Comparison of ENCODE assay signal across 24 cellular contexts in genomic region chr2:127056086-127056485, GRCh38. TPM values are rescaled to one million over a fixed set of nuclear protein-coding genes. Genes with fewer than 3 reads are reported as not detected.
DNase-seq lines count a peak whose midpoint lies in the region; ATAC-seq, FAIRE-seq and TF ChIP-seq lines count a peak whose summit lies in the region.
"Had no signal": no experiment of that assay in that cellular context is flagged by ENCODE, and none has a peak within 500 bp of the region (broad histone marks: within the 10 kb centered on the region; RNA-seq: fewer than 3 reads in every experiment).

No MANE protein-coding gene starts in this region.

- no peaks in the 10 kb centered on the region for H3K9me3 Mint-ChIP-seq in activated naive CD4-positive, alpha-beta T cell treated with anti-CD3 and anti-CD28 coated beads, Interleukin-2, amount 50 U/mL, for 72 hours
- H3K9me3 Mint-ChIP-seq in central memory CD8-positive, alpha-beta T cell, result no peaks in the 10 kb centered on the region
- no peaks in the 10 kb centered on the region for H3K9me3 Mint-ChIP-seq in neural progenitor cell
- no peaks in the 10 kb centered on the region for H3K9me3 Mint-ChIP-seq in stimulated activated naive B cell treated with anti-CD40 and anti-IgM and Interleukin-4, amounts not matched to agents 10 μg/mL and 1 μg/mL and 100 μg/mL, for 72 hours
- H3K9me3 Mint-ChIP-seq: CD4-positive, alpha-beta memory T cell had no signal

- H3K27ac Mint-ChIP-seq in activated naive CD4-positive, alpha-beta T cell treated with anti-CD3 and anti-CD28 coated beads, Interleukin-2, amount 50 U/mL, for 72 hours, result peak overlapping the region; percentile 0 to 59
- peak overlapping the region; percentile 53 for H3K27ac Mint-ChIP-seq in central memory CD8-positive, alpha-beta T cell (ENCODE audit: low read depth)
- no peak overlapping the region for H3K27ac Mint-ChIP-seq in neural progenitor cell
- H3K27ac Mint-ChIP-seq in stimulated activated naive B cell treated with anti-CD40 and anti-IgM and Interleukin-4, amounts not matched to agents 10 μg/mL and 1 μg/mL and 100 μg/mL, for 72 hours, result peak overlapping the region; percentile 37

- no peak overlapping the region for H3K27ac ChIP-seq in neural progenitor cell
- H3K27ac ChIP-seq in esophagus muscularis mucosa (replicated peaks in 1 of 4), result no peak overlapping the region
- H3K27ac ChIP-seq: BLaER1 treated with 17β-estradiol and CSF1 and Interleukin-3, amounts not matched to agents 10 nM and 100 nM; GM23248 had no signal

- no peak overlapping the region for H3K9ac ChIP-seq in neural progenitor cell
- H3K9ac ChIP-seq: BLaER1 treated with 17β-estradiol and CSF1 and Interleukin-3, amounts not matched to agents 10 nM and 100 nM; GM23248 had no signal

- H3K27me3 Mint-ChIP-seq in central memory CD8-positive, alpha-beta T cell, result no peaks in the 10 kb centered on the region
- H3K27me3 Mint-ChIP-seq in neural progenitor cell (ENCODE audit: insufficient read depth, low read depth), result no peaks in the 10 kb centered on the region
- H3K27me3 Mint-ChIP-seq in stimulated activated naive B cell treated with anti-CD40 and anti-IgM and Interleukin-4, amounts not matched to agents 10 μg/mL and 1 μg/mL and 100 μg/mL, for 72 hours, result no peaks in the 10 kb centered on the region
- H3K27me3 Mint-ChIP-seq: CD4-positive, alpha-beta memory T cell had no signal

- no peak for TF ChIP-seq EP300 in esophagus muscularis mucosa (IDR thresholded peaks at IDR 0.05)

- no peaks in the 10 kb centered on the region for H3K79me2 ChIP-seq in neural progenitor cell (ENCODE audit: low read depth)

- TF ChIP-seq CTCF in neural progenitor cell (IDR thresholded peaks at IDR 0.05) (no peak), esophagus muscularis mucosa (IDR thresholded peaks at IDR 0.05) (no peak)

- TF ChIP-seq POLR2A in esophagus muscularis mucosa (IDR thresholded peaks at IDR 0.05; ENCODE audit: low read depth), result no peak

- H4K20me1 ChIP-seq in neural progenitor cell (ENCODE audit: low read depth), result no peaks in the 10 kb centered on the region

- H3K36me3 ChIP-seq in neural progenitor cell, result no peaks in the 10 kb centered on the region
- peaks cover 0 to 65% (median 28%) of the 10 kb centered on the region in 4 donors for H3K36me3 ChIP-seq in esophagus muscularis mucosa
- H3K36me3 ChIP-seq: MG63 had no signal

- H3K27me3 ChIP-seq in neural progenitor cell (no peaks in the 10 kb centered on the region), esophagus muscularis mucosa (no peaks in the 10 kb centered on the region)
- H3K27me3 ChIP-seq: BLaER1 treated with 17β-estradiol and CSF1 and Interleukin-3, amounts not matched to agents 10 nM and 100 nM; MG63 had no signal

- intact Hi-C loops in esophagus muscularis mucosa (cut with DNase I), result no loop called here

- H3K4me1 ChIP-seq in neural progenitor cell, result peaks cover 6% of the 10 kb centered on the region
- H3K4me1 ChIP-seq in esophagus muscularis mucosa, result peaks cover 0 to 4% (median under 1%) of the 10 kb centered on the region in 4 donors

- no peak overlapping the region for H2AFZ ChIP-seq in neural progenitor cell (replicated peaks)
- H2AFZ ChIP-seq: GM23248 had no signal

- no peak for ATAC-seq in activated naive CD4-positive, alpha-beta T cell treated with anti-CD3 and anti-CD28 coated beads, Interleukin-2, amount 50 U/mL, for 72 hours
- ATAC-seq in central memory CD8-positive, alpha-beta T cell (replicated peaks; ENCODE audit: extremely low read depth, poor library complexity, severe bottlenecking), result no peak
- no peak for ATAC-seq in stimulated activated naive B cell treated with anti-CD40 and anti-IgM and Interleukin-4, amounts not matched to agents 10 μg/mL and 1 μg/mL and 100 μg/mL, for 72 hours (replicated peaks)
- ATAC-seq in GM19397 (IDR thresholded peaks at IDR 0.05; ENCODE audit: unreplicated experiment), result no peak
- ATAC-seq: GM12878 had no signal

- H3K36me3 Mint-ChIP-seq in activated naive CD4-positive, alpha-beta T cell treated with anti-CD3 and anti-CD28 coated beads, Interleukin-2, amount 50 U/mL, for 72 hours, result no peaks in the 10 kb centered on the region
- H3K36me3 Mint-ChIP-seq in central memory CD8-positive, alpha-beta T cell (ENCODE audit: insufficient read depth), result peaks cover 13% of the 10 kb centered on the region
- no peaks in the 10 kb centered on the region for H3K36me3 Mint-ChIP-seq in neural progenitor cell
- H3K36me3 Mint-ChIP-seq in stimulated activated naive B cell treated with anti-CD40 and anti-IgM and Interleukin-4, amounts not matched to agents 10 μg/mL and 1 μg/mL and 100 μg/mL, for 72 hours, result peaks cover 32 to 39% of the 10 kb centered on the region in 2 donors

- H3K4me3 ChIP-seq in neural progenitor cell, result no peak overlapping the region
- no peak overlapping the region for H3K4me3 ChIP-seq in esophagus muscularis mucosa
- H3K4me3 ChIP-seq: BLaER1 treated with 17β-estradiol and CSF1 and Interleukin-3, amounts not matched to agents 10 nM and 100 nM; GM12878; GM23248; K562; MG63 had no signal

- WGBS in esophagus muscularis mucosa, result 97% methylated on average over 10 of the region's 11 CpGs

- peaks cover 31% of the 10 kb centered on the region for H3K4me1 Mint-ChIP-seq in central memory CD8-positive, alpha-beta T cell
- H3K4me1 Mint-ChIP-seq in neural progenitor cell, result peaks cover 2% of the 10 kb centered on the region
- H3K4me1 Mint-ChIP-seq in stimulated activated naive B cell treated with anti-CD40 and anti-IgM and Interleukin-4, amounts not matched to agents 10 μg/mL and 1 μg/mL and 100 μg/mL, for 72 hours, result peaks cover 0 to 5% of the 10 kb centered on the region in 2 donors

- FAIRE-seq in HTR-8/SVneo (lab: Jason Lieb, UNC), result no peak
- FAIRE-seq: GM12878, K562, RCC 7860 had no signal

- H3K9me3 ChIP-seq in neural progenitor cell (ENCODE audit: low read depth) (no peaks in the 10 kb centered on the region), esophagus muscularis mucosa (no peaks in the 10 kb centered on the region)
- H3K9me3 ChIP-seq: BLaER1 treated with 17β-estradiol and CSF1 and Interleukin-3, amounts not matched to agents 10 nM and 100 nM; MG63 had no signal

- no peak overlapping the region for H3K4me3 Mint-ChIP-seq in central memory CD8-positive, alpha-beta T cell
- H3K4me3 Mint-ChIP-seq in neural progenitor cell, result peak overlapping the region; percentile 18
- H3K4me3 Mint-ChIP-seq in stimulated activated naive B cell treated with anti-CD40 and anti-IgM and Interleukin-4, amounts not matched to agents 10 μg/mL and 1 μg/mL and 100 μg/mL, for 72 hours, result no peak overlapping the region
- H3K4me3 Mint-ChIP-seq: CD4-positive, alpha-beta memory T cell had no signal

- no peak overlapping the region for H3K4me2 ChIP-seq in neural progenitor cell
- H3K4me2 ChIP-seq: BLaER1 treated with 17β-estradiol and CSF1 and Interleukin-3, amounts not matched to agents 10 nM and 100 nM had no signal

- no peak for DNase-seq in activated naive CD4-positive, alpha-beta T cell treated with anti-CD3 and anti-CD28 coated beads, Interleukin-2, amount 50 U/mL, for 72 hours (ENCODE audit: low spot score in 2 of 2)
- no peak for DNase-seq in activated naive CD4-positive, alpha-beta T cell (lab: John Stamatoyannopoulos, UW)
- DNase-seq in central memory CD8-positive, alpha-beta T cell (ENCODE audit: low spot score in 2 of 2), result no peak
- no peak for DNase-seq in neural progenitor cell (ENCODE audit: low spot score)
- no peak for DNase-seq in stimulated activated naive B cell treated with anti-CD40 and anti-IgM and Interleukin-4, amounts not matched to agents 10 μg/mL and 1 μg/mL and 100 μg/mL, for 72 hours
- DNase-seq in HTR-8/SVneo (ENCODE audit: insufficient read length, low spot score), result no peak
- DNase-seq in esophagus muscularis mucosa (ENCODE audit: extremely low spot score), result no peak
- DNase-seq: 8988T, DND-41, GM23248, HCEC 1CT, MG63, NCI-H1048, NCI-H1417 treated with DMSO at 0.1 percent for 48 hours, NCI-H187, NCI-H446 treated with DMSO at 0.1 percent for 48 hours, NCI-H526 treated with DMSO at 0.1 percent for 48 hours, OCI-M1 had no signal

- H3F3A ChIP-seq in neural progenitor cell (ENCODE audit: low read depth), result no peaks in the 10 kb centered on the region

RNA-seq across cellular contexts. Expression of gene BIN1, which starts 50.9 kb away (rescaled TPM):
- 10 to 100 TPM; 43.0 to 98.3 TPM for total RNA-seq in activated naive CD4-positive, alpha-beta T cell treated with anti-CD3 and anti-CD28 coated beads, Interleukin-2, amount 50 U/mL, for 72 hours
- 26.9 and 55.9 TPM in 2 replicates for total RNA-seq in neural progenitor cell (ENCODE audit: low replicate concordance)
- total RNA-seq in esophagus muscularis mucosa, result 10 to 100 TPM; 32.4 to 78.2 (median 50.2) TPM
